ENCODE assay signal across 11 cellular contexts in the genomic region with DNA sequence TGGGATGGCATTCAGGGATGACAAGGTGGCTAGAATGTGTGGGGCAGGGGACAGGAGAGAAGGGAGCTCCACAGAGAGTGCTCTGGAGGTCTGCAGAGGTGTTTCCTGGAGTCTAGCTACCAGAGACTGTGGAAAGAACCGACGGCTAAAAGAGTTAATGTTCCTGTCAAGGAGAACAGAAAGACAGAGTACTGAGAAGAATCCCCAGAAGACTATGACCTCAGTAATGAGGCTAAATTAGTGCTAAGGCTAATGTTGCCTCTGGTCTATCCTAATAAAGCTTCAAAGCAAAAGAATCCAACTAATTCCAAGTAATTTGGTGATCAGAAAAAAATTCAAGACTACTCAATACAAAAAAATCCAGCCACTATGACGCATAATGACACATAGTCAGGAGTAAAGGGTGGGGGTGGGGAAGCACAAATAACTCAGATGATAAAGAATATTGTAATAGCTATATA. TPM values are rescaled to one million over a fixed set of nuclear protein-coding genes. Genes with fewer than 3 reads are reported as not detected.
DNase-seq lines count a peak whose midpoint lies in the region; FAIRE-seq and TF ChIP-seq lines count a peak whose summit lies in the region.
"Had no signal": no experiment of that assay in that cellular context is flagged by ENCODE, and none has a peak within 500 bp of the region (broad histone marks: within the 10 kb centered on the region; RNA-seq: fewer than 3 reads in every experiment).

No MANE protein-coding gene starts in this region.

- H3K27me3 Mint-ChIP-seq in CD8-positive, alpha-beta memory T cell, result peaks cover 0 to 8% of the 10 kb centered on the region in 2 donors

- POLR2A ChIA-PET in CD8-positive, alpha-beta memory T cell (lab: Charles Lee), result no interaction called here
- POLR2A ChIA-PET in OCI-LY7 (lab: Charles Lee), result interaction anchor here (1.4 kb wide), 1 partner anchor 13 kb away, joined by 3 read pairs; no protein-coding TSS in a partner anchor

- no peak overlapping the region for H3K27ac ChIP-seq in CD8-positive, alpha-beta memory T cell (ENCODE audit: low read depth, low read length)
- no peak overlapping the region for H3K27ac ChIP-seq in OCI-LY7 (ENCODE audit: low read depth, low read length, poor library complexity, severe bottlenecking)

- H3K9me3 Mint-ChIP-seq in CD8-positive, alpha-beta memory T cell, result no peaks in the 10 kb centered on the region
- H3K9me3 Mint-ChIP-seq: natural killer cell, T-cell had no signal

- CTCF ChIA-PET in CD8-positive, alpha-beta memory T cell (lab: Charles Lee), result no interaction called here
- CTCF ChIA-PET in OCI-LY7 (lab: Charles Lee; ENCODE audit: unreplicated experiment), result no interaction called here

- no peak overlapping the region for H3K27ac Mint-ChIP-seq in CD8-positive, alpha-beta memory T cell
- H3K27ac Mint-ChIP-seq: natural killer cell had no signal

- H3K27me3 ChIP-seq in bronchial epithelial cell (ENCODE audit: control insufficient read depth, insufficient read depth, low read length) (no peaks in the 10 kb centered on the region), kidney epithelial cell (ENCODE audit: control insufficient read depth, insufficient read depth, low read length) (no peaks in the 10 kb centered on the region)
- H3K27me3 ChIP-seq in CD8-positive, alpha-beta memory T cell (ENCODE audit: insufficient read depth, low read length, poor library complexity, severe bottlenecking), result no peaks in the 10 kb centered on the region

- H4K20me1 ChIP-seq in OCI-LY7 (ENCODE audit: insufficient read depth, low read length), result no peaks in the 10 kb centered on the region

- H2AFZ ChIP-seq in OCI-LY7 (ENCODE audit: low read length), result no peak overlapping the region

- no peak overlapping the region for H3K4me3 Mint-ChIP-seq in CD8-positive, alpha-beta memory T cell
- H3K4me3 Mint-ChIP-seq: natural killer cell, T-cell had no signal

- H3K9me3 ChIP-seq in CD8-positive, alpha-beta memory T cell (ENCODE audit: low read length), result no peaks in the 10 kb centered on the region
- no peaks in the 10 kb centered on the region for H3K9me3 ChIP-seq in OCI-LY7 (ENCODE audit: low read length)

- TF ChIP-seq CTCF in bronchial epithelial cell (IDR thresholded peaks at IDR 0.05; ENCODE audit: insufficient read depth, low read length, severe bottlenecking), result no peak
- TF ChIP-seq CTCF in kidney epithelial cell (IDR thresholded peaks at IDR 0.05; ENCODE audit: insufficient read depth, low read length, poor library complexity, severe bottlenecking), result no peak
- TF ChIP-seq CTCF in OCI-LY7 (conservative IDR thresholded peaks at IDR 0.05; ENCODE audit: low read length), result no peak

- H3K4me3 ChIP-seq in bronchial epithelial cell (ENCODE audit: low read depth, low read length) (no peak overlapping the region), kidney epithelial cell (ENCODE audit: low read depth, low read length) (no peak overlapping the region), OCI-LY7 (ENCODE audit: low read depth, low read length, poor library complexity, severe bottlenecking) (no peak overlapping the region)
- no peak overlapping the region for H3K4me3 ChIP-seq in CD8-positive, alpha-beta memory T cell (ENCODE audit: low read length)

- H3K4me1 ChIP-seq in CD8-positive, alpha-beta memory T cell (ENCODE audit: insufficient read depth, low read length), result no peaks in the 10 kb centered on the region
- no peaks in the 10 kb centered on the region for H3K4me1 ChIP-seq in OCI-LY7 (ENCODE audit: insufficient read depth, low read length, poor library complexity, severe bottlenecking)

- BruUV-seq in OCI-LY7 (replicated peaks; lab: Mats Ljungman, UMichigan), result no TSS peak

- H3K9me2 ChIP-seq in OCI-LY7 (ENCODE audit: insufficient read depth, low read length), result no peaks in the 10 kb centered on the region

- H3K4me2 ChIP-seq in OCI-LY7 (ENCODE audit: low read length), result no peak overlapping the region

- peaks cover 0 to 2% (median 0%) of the 10 kb centered on the region in 3 donors for H3K4me1 Mint-ChIP-seq in CD8-positive, alpha-beta memory T cell
- H3K4me1 Mint-ChIP-seq: natural killer cell, T-cell had no signal

- no peaks in the 10 kb centered on the region for H3K79me2 ChIP-seq in OCI-LY7 (ENCODE audit: insufficient read depth, low read depth, low read length)

- no peak for FAIRE-seq in bronchial epithelial cell (lab: Jason Lieb, UNC)
- FAIRE-seq in urothelium cell line (lab: Jason Lieb, UNC), result no peak

- peaks cover 0 to 1% (median 0%) of the 10 kb centered on the region in 3 donors for H3K36me3 Mint-ChIP-seq in CD8-positive, alpha-beta memory T cell
- H3K36me3 Mint-ChIP-seq: natural killer cell, T-cell had no signal

- intact Hi-C loops in OCI-LY7 (cut with micrococcal nuclease; ENCODE audit: unreplicated experiment), result no loop called here

- DNase-seq in HT1080 (ENCODE audit: low read depth) (peak; percentile 85), bronchial epithelial cell (ENCODE audit: low read depth) (peak; percentile 90), kidney epithelial cell (ENCODE audit: low read depth) (peak; percentile 60), urothelium cell line (ENCODE audit: low spot score) (peak; percentile 74), NCI-H2107 treated with DMSO at 0.1 percent for 48 hours (lab: John Stamatoyannopoulos, UW; ENCODE audit: unreplicated experiment) (no peak), OCI-LY7 (ENCODE audit: low spot score) (no peak)
- DNase-seq in CD8-positive, alpha-beta memory T cell, result no peak
- no peak for DNase-seq in stimulated activated CD4-positive, alpha-beta T cell treated with anti-CD3 and anti-CD28 coated beads, Interleukin-2, amount 100 ng/mL, for 24 hours
- DNase-seq: natural killer cell, NCI-H2081 treated with DMSO at 0.1 percent for 48 hours, T-cell had no signal

- no peaks in the 10 kb centered on the region for H3K36me3 ChIP-seq in bronchial epithelial cell (ENCODE audit: control insufficient read depth, insufficient read depth, low read length)
- peaks cover 1% of the 10 kb centered on the region for H3K36me3 ChIP-seq in kidney epithelial cell (ENCODE audit: control insufficient read depth, insufficient read depth, low read length)
- H3K36me3 ChIP-seq in CD8-positive, alpha-beta memory T cell (ENCODE audit: insufficient read depth, low read length), result no peaks in the 10 kb centered on the region
- no peaks in the 10 kb centered on the region for H3K36me3 ChIP-seq in OCI-LY7 (ENCODE audit: insufficient read depth, low read length)

RNA-seq across cellular contexts. Expression of gene FERMT2, which starts 44.7 kb away (rescaled TPM):
- total RNA-seq in HT1080 (2014; rRNA removed; shearing (Covaris generic)), result 58.0 and 60.8 TPM in 2 replicates
- polyA plus RNA-seq in HT1080 (2015; cell fraction: cytosol; rRNA removed), result 52.1 and 60.9 TPM in 2 replicates
- polyA plus RNA-seq in HT1080 (2015; cell fraction: nucleus; rRNA removed), result 83.1 and 97.3 TPM in 2 replicates
- total RNA-seq in bronchial epithelial cell (13.8 and 24.0 TPM in 2 replicates), kidney epithelial cell (83.9 and 86.3 TPM in 2 replicates), OCI-LY7 (2022) (not detected in 2 replicates)
- total RNA-seq in CD8-positive, alpha-beta memory T cell, result 1 to 10 TPM in 1 of 2 experiments, under 1 TPM in 1; 0.93 to 1.7 TPM
- 0.51 TPM for polyA plus RNA-seq in CD8-positive, alpha-beta memory T cell
- total RNA-seq in OCI-LY7 (2014; rRNA removed; shearing (Covaris generic)), result not detected in 2 replicates

Comparison
In these comparisons a context has a peak if more than half of its experiments do, and no peak if none do; other contexts are left out.
1. DNase-seq: peak in HT1080 (single experiment), bronchial epithelial cell (single experiment), kidney epithelial cell (single experiment) and urothelium cell line (single experiment); none in CD8-positive, alpha-beta memory T cell (0 of 5), NCI-H2107 treated with DMSO at 0.1 percent for 48 hours (single experiment), stimulated activated CD4-positive, alpha-beta T cell treated with anti-CD3 and anti-CD28 coated beads, Interleukin-2, amount 100 ng/mL, for 24 hours (0 of 2) and OCI-LY7 (single experiment).